19 cellular contexts compared by ENCODE assay signal in the genomic region with DNA sequence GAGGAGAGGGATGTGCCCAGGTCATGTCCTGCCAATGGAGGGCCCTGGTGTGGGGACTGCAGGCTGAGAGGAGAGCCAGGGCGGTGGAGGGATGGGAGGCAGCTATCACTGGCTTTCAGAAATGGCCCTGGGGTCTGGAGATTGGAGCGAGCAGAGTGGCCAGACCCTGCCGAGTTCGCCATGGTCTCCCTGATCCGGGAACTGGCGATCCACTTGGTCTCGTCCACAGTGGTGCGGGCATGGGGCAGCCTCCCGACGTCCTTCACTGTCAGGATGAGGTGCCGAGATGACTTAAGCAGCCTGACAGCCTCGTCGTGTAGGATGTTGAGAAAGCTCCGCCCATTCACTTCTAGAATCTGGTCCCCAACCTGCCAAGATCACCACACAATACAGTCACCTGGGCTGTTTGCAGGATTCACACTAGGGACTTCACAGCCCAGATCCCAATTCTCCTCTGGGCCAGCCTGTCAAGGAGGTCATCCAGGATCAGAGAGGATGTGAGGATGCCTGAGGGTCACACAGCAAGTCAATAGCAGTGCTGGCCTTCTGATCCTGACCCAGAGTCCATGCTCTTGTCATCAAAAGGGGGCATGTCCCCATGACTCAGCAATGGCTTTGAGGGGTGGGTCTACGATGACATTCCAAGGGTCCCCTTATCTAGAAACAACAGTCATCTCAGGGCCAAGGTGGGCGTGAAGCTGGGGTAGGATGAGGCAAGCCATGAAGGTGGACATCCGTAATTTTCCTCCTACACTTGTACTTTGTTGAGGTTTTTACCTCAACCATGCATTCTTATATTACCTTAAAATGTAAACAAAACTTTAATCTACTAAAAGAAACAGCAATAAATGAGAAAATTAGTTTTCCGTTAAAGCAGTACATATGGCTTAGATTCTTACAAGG.
"Had no signal": no experiment of that assay in that cellular context is flagged by ENCODE, and none has a peak within 500 bp of the region (broad histone marks: within the 10 kb centered on the region; RNA-seq: fewer than 3 reads in every experiment).

No MANE protein-coding gene starts in this region.

- H3K4me3 Mint-ChIP-seq: mesothelial cell of epicardium; natural killer cell; neural crest cell; stimulated activated memory B cell treated with anti-CD40 and anti-IgM and Interleukin-4, amounts not matched to agents 10 μg/mL and 1 μg/mL and 100 μg/mL, for 72 hours; stimulated activated naive CD8-positive, alpha-beta T cell treated with anti-CD3 and anti-CD28 coated beads, Interleukin-15, Interleukin-2, amounts not matched to agents 100 ng/mL and 50 ng/mL, for 24 hours had no signal

- DNase-seq: cortex of kidney; dorsolateral prefrontal cortex; effector CD8-positive, alpha-beta T cell; heart left ventricle; hippocampal formation; kidney glomerular epithelial cell; natural killer cell; stimulated activated CD4-positive, alpha-beta T cell treated with anti-CD3 and anti-CD28 coated beads, Interleukin-4, amount 100 ng/mL, for 1 hour; stimulated activated CD8-positive, alpha-beta memory T cell treated with anti-CD3 and anti-CD28 coated beads, Interleukin-4, amount 100 ng/mL, for 48 hours; tibial artery had no signal

- H3K27me3 Mint-ChIP-seq: stimulated activated memory B cell treated with anti-CD40 and anti-IgM and Interleukin-4, amounts not matched to agents 10 μg/mL and 1 μg/mL and 100 μg/mL, for 72 hours; stimulated activated naive CD8-positive, alpha-beta T cell treated with anti-CD3 and anti-CD28 coated beads, Interleukin-15, Interleukin-2, amounts not matched to agents 100 ng/mL and 50 ng/mL, for 24 hours had no signal

- H3K27ac ChIP-seq: heart left ventricle, ovary, right atrium auricular region, tibial artery, upper lobe of left lung had no signal

- H3K27me3 ChIP-seq: dorsolateral prefrontal cortex, ovary, right atrium auricular region, upper lobe of left lung had no signal

- H3K4me2 ChIP-seq: smooth muscle cell had no signal

- H3K9me3 ChIP-seq: heart left ventricle, ovary, right atrium auricular region, tibial artery, upper lobe of left lung had no signal

- H3K36me3 ChIP-seq: heart left ventricle, ovary, right atrium auricular region, tibial artery, upper lobe of left lung had no signal

- H3K27ac Mint-ChIP-seq: mesothelial cell of epicardium; natural killer cell; stimulated activated memory B cell treated with anti-CD40 and anti-IgM and Interleukin-4, amounts not matched to agents 10 μg/mL and 1 μg/mL and 100 μg/mL, for 72 hours; stimulated activated naive CD8-positive, alpha-beta T cell treated with anti-CD3 and anti-CD28 coated beads, Interleukin-15, Interleukin-2, amounts not matched to agents 100 ng/mL and 50 ng/mL, for 24 hours had no signal

- H3K36me3 Mint-ChIP-seq: natural killer cell had no signal

- H3K4me3 ChIP-seq: dorsolateral prefrontal cortex, heart left ventricle, ovary, right atrium auricular region, smooth muscle cell, tibial artery, upper lobe of left lung had no signal

- ATAC-seq: esophagus mucosa; heart left ventricle; natural killer cell; stimulated activated memory B cell treated with anti-CD40 and anti-IgM and Interleukin-4, amounts not matched to agents 10 μg/mL and 1 μg/mL and 100 μg/mL, for 72 hours had no signal

- H3K4me1 Mint-ChIP-seq: mesothelial cell of epicardium, natural killer cell, neural crest cell had no signal

- H3K9me3 Mint-ChIP-seq: mesothelial cell of epicardium; natural killer cell; neural crest cell; stimulated activated memory B cell treated with anti-CD40 and anti-IgM and Interleukin-4, amounts not matched to agents 10 μg/mL and 1 μg/mL and 100 μg/mL, for 72 hours; stimulated activated naive CD8-positive, alpha-beta T cell treated with anti-CD3 and anti-CD28 coated beads, Interleukin-15, Interleukin-2, amounts not matched to agents 100 ng/mL and 50 ng/mL, for 24 hours had no signal

- H3K4me1 ChIP-seq: heart left ventricle, right atrium auricular region, tibial artery, upper lobe of left lung had no signal
